ENCODE assay signal across 8 cellular contexts in the genomic region with DNA sequence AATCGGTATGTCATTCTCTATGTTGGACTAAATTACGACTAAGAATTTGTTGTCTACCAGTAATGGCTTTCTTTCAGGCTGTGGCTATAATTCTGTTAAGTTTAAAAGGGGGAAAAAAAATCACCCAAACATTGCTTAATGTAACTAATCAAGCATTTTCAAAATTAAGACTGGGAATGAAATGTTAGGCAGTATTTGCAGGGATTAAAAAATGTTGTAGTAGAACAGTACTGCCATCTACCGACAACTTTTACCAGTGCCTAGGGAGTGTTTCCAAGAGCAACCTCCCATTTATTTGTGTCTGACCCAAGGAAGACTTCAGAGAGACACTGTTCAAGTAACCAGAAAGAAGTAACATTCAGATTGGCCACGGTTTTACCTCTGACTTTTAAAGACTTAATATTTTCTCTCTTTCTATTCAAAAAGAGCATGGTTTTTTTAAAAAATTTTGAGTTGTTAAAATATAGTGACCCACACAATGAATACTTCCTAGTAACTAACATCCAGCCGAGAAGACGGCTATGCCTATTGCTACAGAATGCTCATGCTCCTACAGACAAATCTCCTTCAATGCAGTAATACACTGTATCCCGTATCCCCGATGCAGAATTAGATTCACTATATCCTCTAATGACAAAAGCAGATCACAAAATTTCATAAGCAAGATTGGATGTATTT.
DNase-seq lines count a peak whose midpoint lies in the region; ATAC-seq, FAIRE-seq and TF ChIP-seq lines count a peak whose summit lies in the region.

No MANE protein-coding gene starts in this region.

- H3K36me3 ChIP-seq in keratinocyte (ENCODE audit: control insufficient read depth in 2 of 2, extremely low read depth in 1 of 2, insufficient read depth in 2 of 2, low read length in 2 of 2) (no peaks in the 10 kb centered on the region), thoracic aorta (no peaks in the 10 kb centered on the region)

- H3K9me1 ChIP-seq in keratinocyte (ENCODE audit: control insufficient read depth, extremely low read depth, insufficient read depth, low read length): no peaks in the 10 kb centered on the region

- no peaks in the 10 kb centered on the region for H3K27me3 ChIP-seq in keratinocyte (ENCODE audit: control insufficient read depth, extremely low read depth, insufficient read depth, low read length)
- no peaks in the 10 kb centered on the region for H3K27me3 ChIP-seq in thoracic aorta (replicated peaks; ENCODE audit: insufficient read depth)

- peaks cover 3% of the 10 kb centered on the region for H3K4me1 ChIP-seq in keratinocyte (ENCODE audit: control insufficient read depth, extremely low read depth, insufficient read depth, low read length)
- peaks cover 0 to 4% of the 10 kb centered on the region in 2 donors for H3K4me1 ChIP-seq in thoracic aorta (ENCODE audit: control insufficient read depth in 1 of 2, low read depth in 2 of 2)

- no peak overlapping the region for H3K4me3 Mint-ChIP-seq in activated CD4-positive, alpha-beta T cell treated with anti-CD3 and anti-CD28 coated beads, Interleukin-2, amount 10 ng/mL, durations not matched to agents 24 days and 14 days
- no peak overlapping the region for H3K4me3 Mint-ChIP-seq in MCF 10A (ENCODE audit: unreplicated experiment)

- H3K27ac Mint-ChIP-seq in activated CD4-positive, alpha-beta T cell treated with anti-CD3 and anti-CD28 coated beads, Interleukin-2, amount 10 ng/mL, durations not matched to agents 24 days and 14 days: no peak overlapping the region
- H3K27ac Mint-ChIP-seq in MCF 10A (ENCODE audit: low read depth, unreplicated experiment): no peak overlapping the region

- TF ChIP-seq CTCF in MCF 10A (IDR thresholded peaks at IDR 0.05; ENCODE audit: unreplicated experiment) (peak; percentile 56), keratinocyte (optimal IDR thresholded peaks at IDR 0.05 in 1 of 3, IDR thresholded peaks at IDR 0.05 in 1 of 3, conservative IDR thresholded peaks at IDR 0.05 in 1 of 3; ENCODE audit: extremely low read depth in 1 of 3, insufficient read depth in 2 of 3, low read length in 3 of 3) (peak; percentile 55 to 63 (median 58)), thoracic aorta (IDR thresholded peaks at IDR 0.05) (peak; percentile 77)

- POLR2A ChIA-PET in MCF 10A (lab: Yijun Ruan, JAX): interaction anchor here (0.9 kb wide), 1 partner anchor 11 kb away, joined by 5 read pairs; no protein-coding TSS in a partner anchor

- dilution Hi-C loops in keratinocyte (cut with MboI; ENCODE audit: extremely low pct_ligation_motif_present, low sequenced_read_pairs): no loop called here

- no peak overlapping the region for H3K9ac ChIP-seq in keratinocyte (ENCODE audit: control insufficient read depth, extremely low read depth, insufficient read depth, low read length)

- H3K36me3 Mint-ChIP-seq in activated CD4-positive, alpha-beta T cell treated with anti-CD3 and anti-CD28 coated beads, Interleukin-2, amount 10 ng/mL, durations not matched to agents 24 days and 14 days (ENCODE audit: low read depth): no peaks in the 10 kb centered on the region
- H3K36me3 Mint-ChIP-seq in MCF 10A (ENCODE audit: insufficient read depth, unreplicated experiment): no peaks in the 10 kb centered on the region

- BruUV-seq in MCF 10A (replicated peaks; lab: Mats Ljungman, UMichigan): no TSS peak

- no peak overlapping the region for H2AFZ ChIP-seq in keratinocyte (ENCODE audit: control insufficient read depth, low read length)

- peak; percentile 88 for FAIRE-seq in keratinocyte (lab: Jason Lieb, UNC)

- no peak overlapping the region for H3K27ac ChIP-seq in keratinocyte (ENCODE audit: control insufficient read depth, insufficient read depth, low read length)
- H3K27ac ChIP-seq in thoracic aorta: no peak overlapping the region

- CTCF ChIA-PET in MCF 10A (lab: Yijun Ruan, JAX): interaction anchor here (0.6 to 1.2 kb wide), 6 partner anchors 9 to 785 kb away, joined by 3 to 4 read pairs (median 4); no protein-coding TSS in a partner anchor

- no peaks in the 10 kb centered on the region for H4K20me1 ChIP-seq in keratinocyte (ENCODE audit: control insufficient read depth, extremely low read depth, insufficient read depth, low read length)

- peaks cover 2% of the 10 kb centered on the region for H3K79me2 ChIP-seq in keratinocyte (ENCODE audit: control insufficient read depth, insufficient read depth, low read length)

- H3K9me3 Mint-ChIP-seq in activated CD4-positive, alpha-beta T cell treated with anti-CD3 and anti-CD28 coated beads, Interleukin-2, amount 10 ng/mL, durations not matched to agents 24 days and 14 days: no peaks in the 10 kb centered on the region
- H3K9me3 Mint-ChIP-seq in MCF 10A (ENCODE audit: unreplicated experiment): no peaks in the 10 kb centered on the region

- H3K4me3 ChIP-seq in keratinocyte (ENCODE audit: control insufficient read depth in 2 of 3, extremely low read depth in 1 of 3, insufficient read depth in 2 of 3, low read depth in 1 of 3, low read length in 3 of 3) (no peak overlapping the region), thoracic aorta (no peak overlapping the region)

- no peak overlapping the region for H3K4me2 ChIP-seq in keratinocyte (ENCODE audit: control insufficient read depth, extremely low read depth, insufficient read depth, low read depth, low read length)

- peak; percentile 74 for DNase-seq in activated CD4-positive, alpha-beta T cell treated with anti-CD3 and anti-CD28 coated beads, Interleukin-2, amount 10 ng/mL, durations not matched to agents 24 days and 14 days
- DNase-seq in activated CD4-positive, alpha-beta T cell treated with anti-CD3 and anti-CD28 coated beads, Interleukin-2, amount 50 U/mL, for 48 hours: no peak
- DNase-seq in NCI-H748 (lab: John Stamatoyannopoulos, UW; ENCODE audit: unreplicated experiment) (peak; percentile 74), MCF 10A (ENCODE audit: unreplicated experiment) (peak; percentile 71), keratinocyte (ENCODE audit: low read depth, low spot score) (peak; percentile 17), thoracic aorta (ENCODE audit: low spot score) (no peak)
- no peak for DNase-seq in activated CD8-positive, alpha-beta memory T cell treated with anti-CD3 and anti-CD28 coated beads, Interleukin-2, amount 50 U/mL, for 4 hours

- intact Hi-C loops in activated CD4-positive, alpha-beta T cell treated with anti-CD3 and anti-CD28 coated beads, Interleukin-2, amount 10 ng/mL, durations not matched to agents 24 days and 14 days (cut with micrococcal nuclease): loop anchor here (1.0 to 5.0 kb wide), 4 partner anchors 740 to 1096 kb away; no protein-coding TSS in a partner anchor
- intact Hi-C loops in MCF 10A (cut with micrococcal nuclease): loop anchor here (1.0 to 10.0 kb wide), 7 partner anchors 123 to 1047 kb away; no protein-coding TSS in a partner anchor

- H3K27me3 Mint-ChIP-seq in activated CD4-positive, alpha-beta T cell treated with anti-CD3 and anti-CD28 coated beads, Interleukin-2, amount 10 ng/mL, durations not matched to agents 24 days and 14 days: peaks cover 2% of the 10 kb centered on the region
- H3K27me3 Mint-ChIP-seq in MCF 10A (ENCODE audit: insufficient read depth, unreplicated experiment): no peaks in the 10 kb centered on the region

- H3K4me1 Mint-ChIP-seq in activated CD4-positive, alpha-beta T cell treated with anti-CD3 and anti-CD28 coated beads, Interleukin-2, amount 10 ng/mL, durations not matched to agents 24 days and 14 days: peaks cover 2% of the 10 kb centered on the region
- no peaks in the 10 kb centered on the region for H3K4me1 Mint-ChIP-seq in MCF 10A (ENCODE audit: insufficient read depth, unreplicated experiment)

- ATAC-seq in HG03439 (IDR thresholded peaks at IDR 0.05; ENCODE audit: unreplicated experiment) (peak; percentile 56), thoracic aorta (ENCODE audit: insufficient number of reproducible peaks, low FRiP score, low read depth) (peak; percentile 50)

- no peaks in the 10 kb centered on the region for H3K9me3 ChIP-seq in keratinocyte (ENCODE audit: control insufficient read depth, low read depth, low read length)
- H3K9me3 ChIP-seq in thoracic aorta: no peaks in the 10 kb centered on the region

Comparison
In these comparisons a context has a peak if more than half of its experiments do, and no peak if none do; other contexts are left out.
1. DNase-seq: peak in activated CD4-positive, alpha-beta T cell treated with anti-CD3 and anti-CD28 coated beads, Interleukin-2, amount 10 ng/mL, durations not matched to agents 24 days and 14 days (single experiment), NCI-H748 (single experiment), MCF 10A (single experiment) and keratinocyte (single experiment); none in activated CD4-positive, alpha-beta T cell treated with anti-CD3 and anti-CD28 coated beads, Interleukin-2, amount 50 U/mL, for 48 hours (0 of 2), thoracic aorta (single experiment) and activated CD8-positive, alpha-beta memory T cell treated with anti-CD3 and anti-CD28 coated beads, Interleukin-2, amount 50 U/mL, for 4 hours (single experiment).
2. Peak in every context shown above with its lines, with median percentiles within 50 percentile points of each other: CTCF ChIP-seq.